Comparison of ENCODE assay signal across 23 cellular contexts in genomic region chr1:97004054-97004453, GRCh38.
"Had no signal": no experiment of that assay in that cellular context is flagged by ENCODE, and none has a peak within 500 bp of the region (broad histone marks: within the 10 kb centered on the region; RNA-seq: fewer than 3 reads in every experiment).

No MANE protein-coding gene starts in this region.

- H3K27ac ChIP-seq: gastrocnemius medialis, left lung, neural progenitor cell, sigmoid colon, upper lobe of left lung had no signal

- H2AFZ ChIP-seq: neural progenitor cell had no signal

- H3K9ac ChIP-seq: neural progenitor cell had no signal

- H3K4me2 ChIP-seq: neural progenitor cell had no signal

- H3K4me3 ChIP-seq: gastrocnemius medialis, left lung, lung, neural progenitor cell, sigmoid colon, upper lobe of left lung had no signal

- H3K36me3 ChIP-seq: gastrocnemius medialis, left lung, neural progenitor cell, sigmoid colon, upper lobe of left lung had no signal

- H3K4me1 ChIP-seq: gastrocnemius medialis, left lung, neural progenitor cell, sigmoid colon, upper lobe of left lung had no signal

- DNase-seq: activated B cell treated with CpG ODN at 0.5 μM for 24 hours; activated CD4-positive, alpha-beta memory T cell treated with anti-CD3 and anti-CD28 coated beads for 36 hours; activated CD4-positive, alpha-beta T cell treated with anti-CD3 and anti-CD28 coated beads for 4 hours; activated naive CD4-positive, alpha-beta T cell treated with Interleukin-2 at 50 U/mL for 16 hours; activated naive CD8-positive, alpha-beta T cell treated with anti-CD3 and anti-CD28 coated beads for 36 hours; activated T-cell treated with anti-CD3 and anti-CD28 coated beads, Interleukin-2, amount 50 U/mL, for 48 hours; amygdala; cerebellar nuclear complex; effector CD8-positive, alpha-beta T cell; erythroblast; gastrocnemius medialis; hippocampal formation; kidney glomerular epithelial cell; left lung; naive thymus-derived CD8-positive, alpha-beta T cell; retina; sigmoid colon; stimulated activated CD4-positive, alpha-beta T cell treated with anti-CD3 and anti-CD28 coated beads, Interleukin-2, amount 100 ng/mL, for 48 hours; stimulated activated naive CD4-positive, alpha-beta T cell; T1000; upper lobe of left lung had no signal

- H3K27me3 ChIP-seq: gastrocnemius medialis, left lung, neural progenitor cell, sigmoid colon, upper lobe of left lung had no signal

- H3K9me3 ChIP-seq: gastrocnemius medialis, left lung, sigmoid colon, upper lobe of left lung had no signal
